Comparison of ENCODE assay signal across 26 cellular contexts in genomic region chr11:86186420-86186819, GRCh38.
"Had no signal": no experiment of that assay in that cellular context is flagged by ENCODE, and none has a peak within 500 bp of the region (broad histone marks: within the 10 kb centered on the region; RNA-seq: fewer than 3 reads in every experiment).

No MANE protein-coding gene starts in this region.

- H2AFZ ChIP-seq: hepatocyte had no signal

- ATAC-seq: naive thymus-derived CD8-positive, alpha-beta T cell; right cardiac atrium; stimulated activated naive B cell treated with anti-CD40 and anti-IgM and Interleukin-4, amounts not matched to agents 10 μg/mL and 1 μg/mL and 100 μg/mL, for 72 hours had no signal

- H3K27me3 ChIP-seq: brain microvascular endothelial cell, esophagus muscularis mucosa, hepatocyte, transverse colon had no signal

- H3K27ac ChIP-seq: brain microvascular endothelial cell, esophagus muscularis mucosa, hepatocyte, transverse colon had no signal

- H3K9me3 ChIP-seq: esophagus muscularis mucosa, transverse colon had no signal

- DNase-seq: activated CD4-positive, alpha-beta memory T cell treated with anti-CD3 and anti-CD28 coated beads for 36 hours; activated CD4-positive, alpha-beta T cell treated with anti-CD3 and anti-CD28 coated beads, Interleukin-2, amount 10 ng/mL, durations not matched to agents 24 days and 14 days; activated CD4-positive, CD25-positive, alpha-beta regulatory T cell treated with anti-CD3 and anti-CD28 coated beads, Interleukin-2, amount 50 U/mL, for 72 hours; activated CD8-positive, alpha-beta memory T cell treated with anti-CD3 and anti-CD28 coated beads, Interleukin-2, amount 50 U/mL, for 48 hours; activated gamma-delta T cell; activated naive CD4-positive, alpha-beta T cell treated with anti-CD3 and anti-CD28 coated beads, Interleukin-2, amount 10 ng/mL, durations not matched to agents 7 days and 5 days; activated naive CD8-positive, alpha-beta T cell treated with anti-CD3 and anti-CD28 coated beads, Interleukin-2, amount 10 ng/mL, durations not matched to agents 7 days and 5 days; activated T-cell treated with anti-CD3 and anti-CD28 coated beads, Interleukin-2, amount 50 U/mL, for 24 hours; brain microvascular endothelial cell; central memory CD4-positive, alpha-beta T cell; endodermal cell; foreskin melanocyte; islet precursor cell; left cardiac atrium; naive thymus-derived CD8-positive, alpha-beta T cell; occipital lobe; posterior cingulate gyrus; right cardiac atrium; stimulated activated CD4-positive, alpha-beta T cell treated with anti-CD3 and anti-CD28 coated beads, Interleukin-1b, Interleukin-23, amount 100 ng/mL, for 48 hours; stimulated activated naive B cell treated with anti-CD40 and anti-IgM and Interleukin-4, amounts not matched to agents 10 μg/mL and 1 μg/mL and 100 μg/mL, for 72 hours; SW 1271; T-helper 9 cell; transverse colon had no signal

- H3K4me2 ChIP-seq: hepatocyte had no signal

- H3K36me3 ChIP-seq: brain microvascular endothelial cell, esophagus muscularis mucosa, transverse colon had no signal

- H3K4me3 ChIP-seq: esophagus muscularis mucosa, hepatocyte, skin epidermis, transverse colon had no signal

- H3K79me2 ChIP-seq: hepatocyte had no signal
